Comparison of ENCODE assay signal across 1 cellular context in genomic region chr6:167127785-167128531, GRCh38.
TF ChIP-seq lines count a peak whose summit lies in the region.

No MANE protein-coding gene starts in this region.

TF ChIP-seq in GM12878, 131 proteins besides CTCF, POLR2A, EP300 and RAD21 (continued from another document):
- TF ChIP-seq SKIL (IDR thresholded peaks at IDR 0.05; ENCODE audit: low read depth, poor library complexity, severe bottlenecking) = no peak
